36 cellular contexts compared by ENCODE assay signal in the genomic region with DNA sequence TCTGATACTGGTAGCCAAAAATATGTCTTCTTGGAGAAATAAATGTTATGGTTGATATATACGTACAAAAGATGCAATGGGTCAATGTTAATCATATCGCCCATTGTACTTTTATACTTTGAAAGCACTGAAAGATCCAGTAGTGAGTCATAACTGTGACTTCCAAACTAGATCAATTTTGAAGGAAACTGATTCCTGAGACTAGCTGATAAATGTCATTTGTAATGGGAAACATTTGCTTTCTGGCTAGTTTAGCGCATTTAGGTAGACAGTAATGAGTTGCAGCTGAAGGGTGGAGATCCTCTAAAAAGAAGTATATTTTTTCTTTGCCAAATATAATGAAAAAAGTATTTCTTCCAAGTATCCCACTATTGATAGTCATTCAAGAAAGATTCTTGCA.
"Had no signal": no experiment of that assay in that cellular context is flagged by ENCODE, and none has a peak within 500 bp of the region (broad histone marks: within the 10 kb centered on the region; RNA-seq: fewer than 3 reads in every experiment).

No MANE protein-coding gene starts in this region.

- H3K27ac ChIP-seq: ascending aorta, cardiac muscle cell, Peyer's patch, SJSA1, WERI-Rb-1 had no signal

- H3K27me3 ChIP-seq: ascending aorta, cardiac muscle cell, Peyer's patch, SJSA1 had no signal

- DNase-seq: activated CD4-positive, alpha-beta memory T cell treated with anti-CD3 and anti-CD28 coated beads, Interleukin-2, amount 10 ng/mL, durations not matched to agents 7 days and 5 days; activated CD4-positive, alpha-beta T cell treated with anti-CD3 and anti-CD28 coated beads for 1 hour; activated CD4-positive, alpha-beta T cell treated with anti-CD3 and anti-CD28 coated beads for 48 hours; activated CD4-positive, CD25-positive, alpha-beta regulatory T cell; activated CD8-positive, alpha-beta memory T cell treated with anti-CD3 and anti-CD28 coated beads for 24 hours; activated CD8-positive, alpha-beta memory T cell treated with anti-CD3 and anti-CD28 coated beads, Interleukin-2, amount 10 ng/mL, durations not matched to agents 7 days and 5 days; activated effector memory CD4-positive, alpha-beta T cell treated with anti-CD3 and anti-CD28 coated beads, Interleukin-2, amount 50 U/mL, for 16 hours; activated naive CD4-positive, alpha-beta T cell; activated naive CD4-positive, alpha-beta T cell treated with anti-CD3 and anti-CD28 coated beads, Interleukin-2, amount 50 U/mL, for 16 hours; activated naive CD8-positive, alpha-beta T cell treated with anti-CD3 and anti-CD28 coated beads for 36 hours; activated T-cell treated with anti-CD3 and anti-CD28 coated beads, Interleukin-2, amount 50 U/mL, for 1 hour; activated T-cell treated with anti-CD3 and anti-CD28 coated beads, Interleukin-2, amount 50 U/mL, for 72 hours; amygdala; MM.1S; MV-4-11; NCI-H1092; NCI-H1436 treated with DMSO at 0.1 percent for 48 hours; NCI-H1694 treated with DMSO at 0.1 percent for 48 hours; NCI-H2029; NCI-H510A; NCI-H526; NCI-H748 treated with DMSO at 0.1 percent for 48 hours; NK-92 treated with Interleukin-12 subunit alpha and Interleukin-12 subunit beta, amount 100 ng/mL, for 24 hours; PC-3; Peyer's patch; RPMI8226; SHP77 treated with DMSO at 0.1 percent for 48 hours; SW 1271; T-helper 1 cell; T-helper 2 cell; T-helper 9 cell; WERI-Rb-1 had no signal

- H3K4me1 ChIP-seq: ascending aorta, Peyer's patch had no signal

- ATAC-seq: activated CD8-positive, alpha-beta memory T cell treated with anti-CD3 and anti-CD28 coated beads, Interleukin-2, amount 10 ng/mL, durations not matched to agents 7 days and 5 days; activated T-cell treated with anti-CD3 and anti-CD28 coated beads, Interleukin-2, amount 50 U/mL, for 72 hours; activated T-helper 17 cell treated with anti-CD3 and anti-CD28 coated beads, Interleukin-2, amount 50 U/mL, for 72 hours; PC-3 had no signal

- H3K9me3 ChIP-seq: ascending aorta, Peyer's patch, SJSA1 had no signal

- H3K36me3 ChIP-seq: ascending aorta, cardiac muscle cell, Peyer's patch, SJSA1, WERI-Rb-1 had no signal

- H3K4me3 ChIP-seq: ascending aorta, cardiac muscle cell, Peyer's patch, SJSA1 had no signal
